In the genomic region with DNA sequence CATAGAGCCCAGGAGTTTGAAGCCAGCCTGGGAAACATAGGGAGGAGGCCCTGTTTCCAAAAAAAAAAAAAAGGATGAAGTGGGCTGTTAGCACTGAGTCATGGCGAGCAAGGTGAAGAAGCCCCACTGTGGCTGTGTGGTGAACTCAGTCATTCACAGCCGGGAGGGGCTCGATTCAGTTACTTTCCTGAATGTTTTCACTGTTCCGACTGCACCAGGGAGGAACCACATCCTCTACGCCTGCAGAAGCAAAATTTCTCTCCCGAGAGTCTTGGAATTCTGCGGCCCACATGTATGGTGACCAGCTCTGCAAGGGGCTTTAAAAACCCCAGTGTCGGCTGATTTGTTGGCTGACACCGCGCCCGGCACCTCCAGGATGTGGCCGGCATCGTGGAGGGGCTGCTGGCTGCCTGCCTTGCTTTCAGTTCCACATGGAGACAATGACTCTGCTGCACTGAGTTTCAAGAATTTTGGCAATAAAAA, we compare ENCODE assay signal across 1 cellular context.
TF ChIP-seq lines count a peak whose summit lies in the region.

No MANE protein-coding gene starts in this region.

TF ChIP-seq in GM12878, 131 proteins besides CTCF, POLR2A, EP300 and RAD21 (continued from another document):
- TF ChIP-seq, protein P1, sequence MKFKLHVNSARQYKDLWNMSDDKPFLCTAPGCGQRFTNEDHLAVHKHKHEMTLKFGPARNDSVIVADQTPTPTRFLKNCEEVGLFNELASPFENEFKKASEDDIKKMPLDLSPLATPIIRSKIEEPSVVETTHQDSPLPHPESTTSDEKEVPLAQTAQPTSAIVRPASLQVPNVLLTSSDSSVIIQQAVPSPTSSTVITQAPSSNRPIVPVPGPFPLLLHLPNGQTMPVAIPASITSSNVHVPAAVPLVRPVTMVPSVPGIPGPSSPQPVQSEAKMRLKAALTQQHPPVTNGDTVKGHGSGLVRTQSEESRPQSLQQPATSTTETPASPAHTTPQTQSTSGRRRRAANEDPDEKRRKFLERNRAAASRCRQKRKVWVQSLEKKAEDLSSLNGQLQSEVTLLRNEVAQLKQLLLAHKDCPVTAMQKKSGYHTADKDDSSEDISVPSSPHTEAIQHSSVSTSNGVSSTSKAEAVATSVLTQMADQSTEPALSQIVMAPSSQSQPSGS (IDR thresholded peaks at IDR 0.05; ENCODE audit: low read length), result no peak; the same call in 1 of the 2 replicates
- TF ChIP-seq YBX1 (IDR thresholded peaks at IDR 0.05) (no peak), CBX5 (IDR thresholded peaks at IDR 0.05; ENCODE audit: low read depth) (no peak), NKRF (conservative IDR thresholded peaks at IDR 0.05) (peak; percentile 63), TCF7 (IDR thresholded peaks at IDR 0.05; ENCODE audit: borderline replicate concordance) (no peak), ZNF217 (IDR thresholded peaks at IDR 0.05) (peak; percentile 57), CHD1 (IDR thresholded peaks at IDR 0.05; ENCODE audit: low read depth, low read length) (no peak), RBBP5 (conservative IDR thresholded peaks at IDR 0.05) (no peak), SPI1 (IDR thresholded peaks at IDR 0.05; ENCODE audit: borderline replicate concordance, insufficient read depth, low read depth, low read length) (peak; percentile 86), ASH2L (IDR thresholded peaks at IDR 0.05; ENCODE audit: borderline replicate concordance, low read depth) (no peak), POLR2AphosphoS5 (IDR thresholded peaks at IDR 0.05; ENCODE audit: low read length) (no peak), MXI1 (IDR thresholded peaks at IDR 0.05; ENCODE audit: low read depth, low read length) (peak; percentile 71), WRNIP1 (IDR thresholded peaks at IDR 0.05; ENCODE audit: borderline replicate concordance, low read depth, low read length) (no peak), ZNF622 (IDR thresholded peaks at IDR 0.05) (no peak), RELA (IDR thresholded peaks at IDR 0.05; ENCODE audit: borderline replicate concordance, partially characterized antibody) (no peak), RUNX3 (IDR thresholded peaks at IDR 0.05; ENCODE audit: low read length) (peak; percentile 85), DPF2 (IDR thresholded peaks at IDR 0.05) (peak; percentile 94), MLLT1 (IDR thresholded peaks at IDR 0.05) (peak; percentile 40; the same call in 1 of the 2 replicates), FOXK2 (IDR thresholded peaks at IDR 0.05) (no peak), BACH1 (IDR thresholded peaks at IDR 0.05; ENCODE audit: borderline replicate concordance) (peak; percentile 68; the same call in 1 of the 2 replicates), E2F8 (IDR thresholded peaks at IDR 0.05; ENCODE audit: low read depth, partially characterized antibody) (no peak), BCL3 (IDR thresholded peaks at IDR 0.05; ENCODE audit: borderline replicate concordance, insufficient read depth, low read depth, low read length, poor library complexity, severe bottlenecking) (peak; percentile 51), MEF2B (IDR thresholded peaks at IDR 0.05; ENCODE audit: partially characterized antibody, poor library complexity, severe bottlenecking) (peak; percentile 47), SP1 (IDR thresholded peaks at IDR 0.05; ENCODE audit: low read depth, low read length) (peak; percentile 22), JUNB (IDR thresholded peaks at IDR 0.05) (no peak; the same call in 1 of the 2 replicates), RFX5 (IDR thresholded peaks at IDR 0.05; ENCODE audit: low read depth, low read length) (peak; percentile 58; the same call in 1 of the 2 replicates), RAD51 (IDR thresholded peaks at IDR 0.05) (no peak)
- TF ChIP-seq, protein P2, sequence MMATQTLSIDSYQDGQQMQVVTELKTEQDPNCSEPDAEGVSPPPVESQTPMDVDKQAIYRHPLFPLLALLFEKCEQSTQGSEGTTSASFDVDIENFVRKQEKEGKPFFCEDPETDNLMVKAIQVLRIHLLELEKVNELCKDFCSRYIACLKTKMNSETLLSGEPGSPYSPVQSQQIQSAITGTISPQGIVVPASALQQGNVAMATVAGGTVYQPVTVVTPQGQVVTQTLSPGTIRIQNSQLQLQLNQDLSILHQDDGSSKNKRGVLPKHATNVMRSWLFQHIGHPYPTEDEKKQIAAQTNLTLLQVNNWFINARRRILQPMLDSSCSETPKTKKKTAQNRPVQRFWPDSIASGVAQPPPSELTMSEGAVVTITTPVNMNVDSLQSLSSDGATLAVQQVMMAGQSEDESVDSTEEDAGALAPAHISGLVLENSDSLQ (IDR thresholded peaks at IDR 0.05), result peak; percentile 50; the same call in 1 of the 2 replicates
- TF ChIP-seq, protein P3, sequence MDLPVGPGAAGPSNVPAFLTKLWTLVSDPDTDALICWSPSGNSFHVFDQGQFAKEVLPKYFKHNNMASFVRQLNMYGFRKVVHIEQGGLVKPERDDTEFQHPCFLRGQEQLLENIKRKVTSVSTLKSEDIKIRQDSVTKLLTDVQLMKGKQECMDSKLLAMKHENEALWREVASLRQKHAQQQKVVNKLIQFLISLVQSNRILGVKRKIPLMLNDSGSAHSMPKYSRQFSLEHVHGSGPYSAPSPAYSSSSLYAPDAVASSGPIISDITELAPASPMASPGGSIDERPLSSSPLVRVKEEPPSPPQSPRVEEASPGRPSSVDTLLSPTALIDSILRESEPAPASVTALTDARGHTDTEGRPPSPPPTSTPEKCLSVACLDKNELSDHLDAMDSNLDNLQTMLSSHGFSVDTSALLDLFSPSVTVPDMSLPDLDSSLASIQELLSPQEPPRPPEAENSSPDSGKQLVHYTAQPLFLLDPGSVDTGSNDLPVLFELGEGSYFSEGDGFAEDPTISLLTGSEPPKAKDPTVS (IDR thresholded peaks at IDR 0.05; ENCODE audit: low read depth, low read length), result no peak
